ENCODE assay signal across 32 cellular contexts in the genomic region with DNA sequence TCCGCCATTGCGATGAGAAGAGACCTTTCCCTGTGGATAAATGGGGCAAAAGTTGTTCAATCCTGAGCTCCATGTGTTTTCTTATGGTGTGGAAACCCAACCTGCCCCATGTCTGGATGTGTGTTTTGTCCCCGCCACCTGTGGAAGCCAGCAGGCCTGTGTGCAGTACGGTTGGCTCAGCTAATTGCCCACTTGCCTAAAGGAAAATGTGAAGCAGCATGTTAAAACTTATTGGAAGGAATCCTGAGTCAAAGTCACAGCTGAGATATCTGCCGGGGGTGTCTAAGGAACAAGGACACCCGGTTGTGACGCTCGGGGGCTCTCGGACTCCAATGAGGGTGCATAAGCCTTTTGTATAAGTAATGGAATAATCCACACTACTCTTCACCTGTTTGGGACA.
"Had no signal": no experiment of that assay in that cellular context is flagged by ENCODE, and none has a peak within 500 bp of the region (broad histone marks: within the 10 kb centered on the region; RNA-seq: fewer than 3 reads in every experiment).

No MANE protein-coding gene starts in this region.

- H3K36me3 ChIP-seq: adrenal gland, brain microvascular endothelial cell, breast epithelium had no signal

- H3K4me1 ChIP-seq: adrenal gland, body of pancreas, breast epithelium had no signal

- H3K27me3 ChIP-seq: adrenal gland, body of pancreas, brain microvascular endothelial cell, breast epithelium had no signal

- H3K27ac ChIP-seq: adrenal gland, body of pancreas, brain microvascular endothelial cell, breast epithelium, VCaP had no signal

- H3K4me3 ChIP-seq: adrenal gland, body of pancreas, breast epithelium had no signal

- H3K9me3 ChIP-seq: adrenal gland, body of pancreas, breast epithelium had no signal

- DNase-seq: activated B cell treated with CpG ODN at 0.5 μM for 24 hours; activated CD4-positive, alpha-beta memory T cell treated with anti-CD3 and anti-CD28 coated beads for 36 hours; activated CD4-positive, alpha-beta T cell treated with anti-CD3 and anti-CD28 coated beads for 4 hours; activated CD4-positive, alpha-beta T cell treated with anti-CD3 and anti-CD28 coated beads, Interleukin-2, amount 10 ng/mL, durations not matched to agents 24 days and 14 days; activated CD4-positive, alpha-beta T cell treated with anti-CD3 and anti-CD28 coated beads, Interleukin-2, amount 50 U/mL, for 1 hour; activated CD4-positive, alpha-beta T cell treated with anti-CD3 and anti-CD28 coated beads, Interleukin-2, amount 50 U/mL, for 4 hours; activated CD4-positive, CD25-positive, alpha-beta regulatory T cell treated with anti-CD3 and anti-CD28 coated beads, Interleukin-2, amount 50 U/mL, for 72 hours; activated CD8-positive, alpha-beta memory T cell treated with anti-CD3 and anti-CD28 coated beads, Interleukin-2, amount 50 U/mL, for 4 hours; activated CD8-positive, alpha-beta T cell treated with anti-CD3 and anti-CD28 coated beads for 36 hours; activated effector memory CD4-positive, alpha-beta T cell treated with anti-CD3 and anti-CD28 coated beads, Interleukin-2, amount 50 U/mL, for 16 hours; activated gamma-delta T cell treated with Interleukin-2 at 50 U/mL for 16 hours; activated naive CD4-positive, alpha-beta T cell; activated naive CD4-positive, alpha-beta T cell treated with anti-CD3 and anti-CD28 coated beads for 36 hours; activated naive CD4-positive, alpha-beta T cell treated with anti-CD3 and anti-CD28 coated beads, Interleukin-2, amount 50 U/mL, for 16 hours; activated naive CD8-positive, alpha-beta T cell treated with anti-CD3 and anti-CD28 coated beads for 36 hours; activated T-cell treated with anti-CD3 and anti-CD28 coated beads for 4 hours; activated T-cell treated with anti-CD3 and anti-CD28 coated beads, Interleukin-2, amount 50 U/mL, for 1 hour; activated T-cell treated with anti-CD3 and anti-CD28 coated beads, Interleukin-2, amount 50 U/mL, for 4 hours; activated T-cell treated with anti-CD3 and anti-CD28 coated beads, Interleukin-2, amount 50 U/mL, for 72 hours; adrenal gland; amniotic stem cell; aorta; body of pancreas; brain microvascular endothelial cell; central memory CD4-positive, alpha-beta T cell; T-helper 1 cell; T-helper 2 cell; T-helper 9 cell had no signal

- ATAC-seq: activated CD8-positive, alpha-beta T cell treated with anti-CD3 and anti-CD28 coated beads for 36 hours; activated naive CD4-positive, alpha-beta T cell treated with anti-CD3 and anti-CD28 coated beads, Interleukin-2, amount 50 U/mL, for 72 hours; activated T-cell treated with anti-CD3 and anti-CD28 coated beads, Interleukin-2, amount 50 U/mL, for 4 hours; activated T-cell treated with anti-CD3 and anti-CD28 coated beads, Interleukin-2, amount 50 U/mL, for 72 hours; activated T-helper 17 cell treated with anti-CD3 and anti-CD28 coated beads, Interleukin-2, amount 50 U/mL, for 72 hours; body of pancreas had no signal
